In genomic region chrX:42869659-42870476, GRCh38 we compare ENCODE assay signal across 10 cellular contexts.
A peak's percentile ranks its signal among the peaks of the same experiment; 100 is the strongest.
DNase-seq lines count a peak whose midpoint lies in the region; ATAC-seq lines count a peak whose summit lies in the region.
"Had no signal": no experiment of that assay in that cellular context is flagged by ENCODE, and none has a peak within 500 bp of the region (broad histone marks: within the 10 kb centered on the region; RNA-seq: fewer than 3 reads in every experiment).

No MANE protein-coding gene starts in this region.

- ATAC-seq in activated CD4-positive, CD25-positive, alpha-beta regulatory T cell treated with anti-CD3 and anti-CD28 coated beads, Interleukin-2, amount 50 U/mL, for 24 hours = peak; percentile 73 to 77
- peak; percentile 83 for ATAC-seq in GM21825 (IDR thresholded peaks at IDR 0.05; ENCODE audit: unreplicated experiment)
- ATAC-seq in HG03378 (IDR thresholded peaks at IDR 0.05; ENCODE audit: unreplicated experiment) = peak; percentile 93
- peak; percentile 90 for ATAC-seq in stimulated activated naive CD8-positive, alpha-beta T cell treated with anti-CD3 and anti-CD28 coated beads, Interleukin-15, amount 100 ng/mL, for 72 hours

- no peaks in the 10 kb centered on the region for H3K27me3 Mint-ChIP-seq in stimulated activated naive CD8-positive, alpha-beta T cell treated with anti-CD3 and anti-CD28 coated beads, Interleukin-15, amount 100 ng/mL, for 72 hours

- no peak overlapping the region for H3K4me3 Mint-ChIP-seq in stimulated activated naive CD8-positive, alpha-beta T cell treated with anti-CD3 and anti-CD28 coated beads, Interleukin-15, amount 100 ng/mL, for 72 hours

- H3K9me3 Mint-ChIP-seq in stimulated activated naive CD8-positive, alpha-beta T cell treated with anti-CD3 and anti-CD28 coated beads, Interleukin-15, amount 100 ng/mL, for 72 hours = peaks cover 4 to 7% of the 10 kb centered on the region in 2 donors

- no peak for DNase-seq in activated CD4-positive, CD25-positive, alpha-beta regulatory T cell (lab: John Stamatoyannopoulos, UW)
- peak; percentile 6 to 28 for DNase-seq in stimulated activated naive CD8-positive, alpha-beta T cell treated with anti-CD3 and anti-CD28 coated beads, Interleukin-15, amount 100 ng/mL, for 72 hours
- DNase-seq in DMS 273 (lab: John Stamatoyannopoulos, UW; ENCODE audit: unreplicated experiment) = no peak
- no peak for DNase-seq in activated CD4-positive, alpha-beta T cell treated with anti-CD3 and anti-CD28 coated beads, Interleukin-2, amount 50 U/mL, for 48 hours
- DNase-seq in activated naive CD4-positive, alpha-beta T cell (lab: John Stamatoyannopoulos, UW) = no peak
- DNase-seq: GF-D8, retina had no signal

- peak overlapping the region; percentile 76 to 81 for H3K27ac Mint-ChIP-seq in stimulated activated naive CD8-positive, alpha-beta T cell treated with anti-CD3 and anti-CD28 coated beads, Interleukin-15, amount 100 ng/mL, for 72 hours

- peaks cover 24% of the 10 kb centered on the region for H3K4me1 Mint-ChIP-seq in stimulated activated naive CD8-positive, alpha-beta T cell treated with anti-CD3 and anti-CD28 coated beads, Interleukin-15, amount 100 ng/mL, for 72 hours

Comparison
In these comparisons a context has a peak if more than half of its experiments do, and no peak if none do; other contexts are left out.
1. DNase-seq: peak in stimulated activated naive CD8-positive, alpha-beta T cell treated with anti-CD3 and anti-CD28 coated beads, Interleukin-15, amount 100 ng/mL, for 72 hours (2 of 2); none in activated CD4-positive, CD25-positive, alpha-beta regulatory T cell (0 of 4), DMS 273 (single experiment), activated CD4-positive, alpha-beta T cell treated with anti-CD3 and anti-CD28 coated beads, Interleukin-2, amount 50 U/mL, for 48 hours (0 of 2) and activated naive CD4-positive, alpha-beta T cell (0 of 4).
2. Peak in every context shown above with its lines, with median percentiles within 50 percentile points of each other: ATAC-seq.